1 cellular context compared by ENCODE assay signal in the genomic region with DNA sequence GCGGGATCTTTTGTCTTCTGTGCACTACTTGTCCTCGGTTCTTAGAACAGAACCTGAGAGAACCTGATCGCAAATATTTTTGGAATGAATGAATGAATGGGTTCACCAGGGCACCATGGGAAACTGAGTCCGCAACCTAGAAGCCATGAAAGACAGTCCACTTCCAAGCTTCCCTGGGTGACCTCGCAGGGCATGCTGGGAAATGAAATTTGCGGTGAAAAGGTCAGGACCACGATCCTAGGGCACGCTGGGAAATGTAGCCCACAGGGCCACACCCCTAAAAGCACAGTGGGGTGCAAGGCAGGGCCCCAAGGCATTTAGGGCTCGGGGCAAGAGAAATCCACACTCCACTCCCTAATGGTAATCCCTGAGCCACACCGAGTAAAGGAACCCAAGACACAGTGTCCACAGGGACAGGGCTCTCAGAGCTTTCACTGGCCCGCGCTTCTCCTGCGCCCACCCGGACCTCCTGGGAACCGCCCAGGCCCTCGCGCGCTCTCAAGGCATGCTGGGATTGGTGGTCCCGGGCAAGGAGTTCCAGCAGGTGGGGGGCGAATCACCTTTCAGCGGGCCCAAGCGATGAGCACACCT.
TF ChIP-seq lines count a peak whose summit lies in the region.

No MANE protein-coding gene starts in this region.

TF ChIP-seq in liver, 16 proteins besides CTCF, POLR2A, EP300 and RAD21 (continued from another document):
- TF ChIP-seq, protein P1, sequence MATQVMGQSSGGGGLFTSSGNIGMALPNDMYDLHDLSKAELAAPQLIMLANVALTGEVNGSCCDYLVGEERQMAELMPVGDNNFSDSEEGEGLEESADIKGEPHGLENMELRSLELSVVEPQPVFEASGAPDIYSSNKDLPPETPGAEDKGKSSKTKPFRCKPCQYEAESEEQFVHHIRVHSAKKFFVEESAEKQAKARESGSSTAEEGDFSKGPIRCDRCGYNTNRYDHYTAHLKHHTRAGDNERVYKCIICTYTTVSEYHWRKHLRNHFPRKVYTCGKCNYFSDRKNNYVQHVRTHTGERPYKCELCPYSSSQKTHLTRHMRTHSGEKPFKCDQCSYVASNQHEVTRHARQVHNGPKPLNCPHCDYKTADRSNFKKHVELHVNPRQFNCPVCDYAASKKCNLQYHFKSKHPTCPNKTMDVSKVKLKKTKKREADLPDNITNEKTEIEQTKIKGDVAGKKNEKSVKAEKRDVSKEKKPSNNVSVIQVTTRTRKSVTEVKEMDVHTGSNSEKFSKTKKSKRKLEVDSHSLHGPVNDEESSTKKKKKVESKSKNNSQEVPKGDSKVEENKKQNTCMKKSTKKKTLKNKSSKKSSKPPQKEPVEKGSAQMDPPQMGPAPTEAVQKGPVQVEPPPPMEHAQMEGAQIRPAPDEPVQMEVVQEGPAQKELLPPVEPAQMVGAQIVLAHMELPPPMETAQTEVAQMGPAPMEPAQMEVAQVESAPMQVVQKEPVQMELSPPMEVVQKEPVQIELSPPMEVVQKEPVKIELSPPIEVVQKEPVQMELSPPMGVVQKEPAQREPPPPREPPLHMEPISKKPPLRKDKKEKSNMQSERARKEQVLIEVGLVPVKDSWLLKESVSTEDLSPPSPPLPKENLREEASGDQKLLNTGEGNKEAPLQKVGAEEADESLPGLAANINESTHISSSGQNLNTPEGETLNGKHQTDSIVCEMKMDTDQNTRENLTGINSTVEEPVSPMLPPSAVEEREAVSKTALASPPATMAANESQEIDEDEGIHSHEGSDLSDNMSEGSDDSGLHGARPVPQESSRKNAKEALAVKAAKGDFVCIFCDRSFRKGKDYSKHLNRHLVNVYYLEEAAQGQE (IDR thresholded peaks at IDR 0.05) = peak; percentile 24
- TF ChIP-seq NR2F2 (IDR thresholded peaks at IDR 0.05) (peak; percentile 64), YY1 (IDR thresholded peaks at IDR 0.05) (peak; percentile 78)
TF ChIP-seq in liver: peak in this region for 9.
